Comparison of ENCODE assay signal across 8 cellular contexts in the genomic region with DNA sequence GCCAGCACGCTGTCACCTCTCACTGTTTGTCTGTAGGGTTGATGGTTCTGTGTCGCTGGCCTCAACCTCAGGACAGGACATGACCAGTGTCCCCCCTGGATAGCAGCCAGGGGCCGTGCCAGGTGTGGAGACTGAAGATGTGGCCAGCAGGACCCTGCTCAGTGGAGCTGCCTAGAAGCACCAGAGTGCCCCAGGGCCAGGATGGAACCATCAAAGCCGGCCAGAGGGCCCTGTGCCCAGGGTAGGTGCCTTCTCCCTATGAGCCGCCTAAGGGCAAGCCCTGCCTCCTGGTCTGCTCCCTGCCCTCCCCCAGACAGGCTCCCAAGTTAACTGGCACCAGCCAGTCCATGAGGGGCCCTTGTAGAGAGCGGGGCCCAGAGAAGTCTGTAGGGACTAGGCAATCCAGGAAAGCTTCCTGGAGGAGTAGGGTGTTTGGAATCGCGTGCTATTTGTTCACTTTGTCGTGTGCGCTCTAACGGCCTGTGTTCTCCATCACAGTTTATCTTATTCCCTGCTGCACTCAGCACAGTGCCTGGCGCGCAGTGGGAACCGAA. TPM values are rescaled to one million over a fixed set of nuclear protein-coding genes. Genes with fewer than 3 reads are reported as not detected.
DNase-seq lines count a peak whose midpoint lies in the region; ATAC-seq, FAIRE-seq and TF ChIP-seq lines count a peak whose summit lies in the region.

No MANE protein-coding gene starts in this region.

- TF ChIP-seq POLR2A in H54 (IDR thresholded peaks at IDR 0.05; ENCODE audit: low read depth, low read length) = no peak

- H3K4me1 ChIP-seq in duodenal mucosa (ENCODE audit: control insufficient read depth in 1 of 2, insufficient read depth in 2 of 2, low read length in 2 of 2) = peaks cover 22 to 30% of the 10 kb centered on the region in 2 donors

- intact Hi-C loops in CD14-positive monocyte (cut with micrococcal nuclease) = no loop called here

- DNase-seq in CD14-positive monocyte (ENCODE audit: low spot score) (no peak), nephron progenitor cell (no peak), GOT3 (lab: John Stamatoyannopoulos, UW) (no peak), NCI-H187 treated with DMSO at 0.1 percent for 48 hours (lab: John Stamatoyannopoulos, UW) (no peak), H54 (ENCODE audit: insufficient read length, low spot score) (no peak)
- no peak for DNase-seq in Jurkat, Clone E6-1 (ENCODE audit: low read depth, low spot score)

- FAIRE-seq in H54 (lab: Jason Lieb, UNC) = no peak

- H3K4me3 Mint-ChIP-seq in CD14-positive monocyte (peak overlapping the region; percentile 51 to 91), nephron progenitor cell (peak overlapping the region; percentile 93)

- no peaks in the 10 kb centered on the region for H3K9me3 ChIP-seq in duodenal mucosa (ENCODE audit: control insufficient read depth in 1 of 2, low read length in 2 of 2)

- peak overlapping the region; percentile 9 to 94 for H3K9ac ChIP-seq in duodenal mucosa (ENCODE audit: low read depth in 1 of 2, low read length in 2 of 2)

- TF ChIP-seq CTCF in CD14-positive monocyte (IDR thresholded peaks at IDR 0.05) = no peak
- TF ChIP-seq CTCF in nephron progenitor cell (IDR thresholded peaks at IDR 0.05) = no peak

- H3K9me3 Mint-ChIP-seq in CD14-positive monocyte (peaks cover 0 to 8% (median 0%) of the 10 kb centered on the region in 7 donors), nephron progenitor cell (peaks cover 4% of the 10 kb centered on the region)

- no peak for ATAC-seq in HG03457 (IDR thresholded peaks at IDR 0.05; ENCODE audit: unreplicated experiment)

- peak overlapping the region; percentile 20 for H3K4me3 ChIP-seq in Jurkat, Clone E6-1 (ENCODE audit: low read length)
- H3K4me3 ChIP-seq in duodenal mucosa (ENCODE audit: low read depth in 1 of 2, low read length in 2 of 2) = peak overlapping the region; percentile 79 to 92

- peaks cover 34% of the 10 kb centered on the region for H3K4me1 Mint-ChIP-seq in CD14-positive monocyte
- H3K4me1 Mint-ChIP-seq in nephron progenitor cell = peaks cover 38% of the 10 kb centered on the region

- H3K27me3 ChIP-seq in duodenal mucosa (ENCODE audit: control insufficient read depth in 1 of 2, insufficient read depth in 2 of 2, low read length in 2 of 2) = no peaks in the 10 kb centered on the region

- peak overlapping the region; percentile 27 for H3K27ac ChIP-seq in duodenal mucosa (ENCODE audit: low read depth, low read length)

- peaks cover 8 to 37% (median 27%) of the 10 kb centered on the region in 3 donors for H3K27me3 Mint-ChIP-seq in CD14-positive monocyte (ENCODE audit: low read depth in 3 of 3)
- H3K27me3 Mint-ChIP-seq in nephron progenitor cell (ENCODE audit: low read depth, poor library complexity) = peaks cover 4% of the 10 kb centered on the region

- H3K27ac Mint-ChIP-seq in CD14-positive monocyte = peak overlapping the region in 2 of 7 donors; percentile 68 to 83
- no peak overlapping the region for H3K27ac Mint-ChIP-seq in nephron progenitor cell

- peaks cover 24 to 28% of the 10 kb centered on the region in 2 donors for H3K36me3 Mint-ChIP-seq in CD14-positive monocyte
- H3K36me3 Mint-ChIP-seq in nephron progenitor cell (ENCODE audit: low read depth) = peaks cover 21% of the 10 kb centered on the region

- H3K36me3 ChIP-seq in duodenal mucosa (ENCODE audit: control insufficient read depth in 1 of 2, insufficient read depth in 2 of 2, low read length in 2 of 2) = peaks cover 8 to 24% of the 10 kb centered on the region in 2 donors

RNA-seq across cellular contexts. Expression of gene NDUFB10, which starts 0.5 kb away (rescaled TPM):
- 100 to 1,000 TPM; 186 to 215 TPM for polyA plus RNA-seq in CD14-positive monocyte
- 315 TPM for polyA plus RNA-seq in Jurkat, Clone E6-1 (2012; ENCODE audit: insufficient read depth, insufficient read length)

RNA-seq across cellular contexts. Expression of gene RPL3L, which starts 4.3 kb away (rescaled TPM):
- not detected for polyA plus RNA-seq in CD14-positive monocyte
- not detected for polyA plus RNA-seq in Jurkat, Clone E6-1 (2012; ENCODE audit: insufficient read depth, insufficient read length)

RNA-seq across cellular contexts. Expression of gene RPS2, which starts 5.8 kb away (rescaled TPM):
- polyA plus RNA-seq in CD14-positive monocyte = 1,000 to 10,000 TPM; 1,893 to 2,136 TPM
- 2,923 TPM for polyA plus RNA-seq in Jurkat, Clone E6-1 (2012; ENCODE audit: insufficient read depth, insufficient read length)

RNA-seq across cellular contexts. Expression of gene RNF151, which starts 7.9 kb away (rescaled TPM):
- not detected for polyA plus RNA-seq in CD14-positive monocyte
- polyA plus RNA-seq in Jurkat, Clone E6-1 (2012; ENCODE audit: insufficient read depth, insufficient read length) = not detected

RNA-seq across cellular contexts. Expression of gene TBL3, which starts 13.1 kb away (rescaled TPM):
- polyA plus RNA-seq in CD14-positive monocyte = 10 to 100 TPM; 36.0 to 37.8 TPM
- polyA plus RNA-seq in Jurkat, Clone E6-1 (2012; ENCODE audit: insufficient read depth, insufficient read length) = 52.9 TPM
